2 cellular contexts compared by ENCODE assay signal in genomic region chr15:77496710-77497107, GRCh38.
TF ChIP-seq lines count a peak whose summit lies in the region.

No MANE protein-coding gene starts in this region.

TF ChIP-seq in HEK293T, 16 proteins besides CTCF, POLR2A, EP300 and RAD21 (continued from another document):
- TF ChIP-seq FOXK2 (IDR thresholded peaks at IDR 0.05) (no peak), BHLHE40 (IDR thresholded peaks at IDR 0.05; ENCODE audit: borderline replicate concordance) (no peak), FOXA1 (IDR thresholded peaks at IDR 0.05) (no peak), L3MBTL2 (conservative IDR thresholded peaks at IDR 0.05) (no peak), FOXM1 (IDR thresholded peaks at IDR 0.05; ENCODE audit: borderline replicate concordance) (no peak)

TF ChIP-seq in H1, 55 proteins besides CTCF, POLR2A, EP300 and RAD21 (continued from another document):
- no peak for TF ChIP-seq TAF7 (optimal IDR thresholded peaks at IDR 0.05; ENCODE audit: borderline replicate concordance, low read depth, low read length)
- peak; percentile 100 for TF ChIP-seq CEBPB (IDR thresholded peaks at IDR 0.05; ENCODE audit: low read depth, low read length)
- no peak for TF ChIP-seq CTBP2 (IDR thresholded peaks at IDR 0.05; ENCODE audit: borderline replicate concordance, insufficient read depth, insufficient read length, low read length)
- TF ChIP-seq SIN3A (conservative IDR thresholded peaks at IDR 0.05 in 1 of 2, IDR thresholded peaks at IDR 0.05 in 1 of 2; ENCODE audit: low read depth in 1 of 2, low read length in 2 of 2), result 0 out of 4 replicates have a peak, but pooled peaks of 1 of the 2 experiments have one; percentile 41
- TF ChIP-seq YY1 (IDR thresholded peaks at IDR 0.05; ENCODE audit: low read depth, low read length), result peak; percentile 86
- TF ChIP-seq NANOG (IDR thresholded peaks at IDR 0.05; ENCODE audit: insufficient read depth, low read depth, low read length, poor library complexity, severe bottlenecking), result peak; percentile 49
- TF ChIP-seq CBX8 (IDR thresholded peaks at IDR 0.05; ENCODE audit: borderline replicate concordance, low read depth, low read length), result no peak
- 0 out of 2 replicates have a peak, but pooled peaks have one; percentile 53 for TF ChIP-seq CHD2 (IDR thresholded peaks at IDR 0.05; ENCODE audit: low read length)
- TF ChIP-seq HDAC2 (IDR thresholded peaks at IDR 0.05; ENCODE audit: borderline replicate concordance in 1 of 2, low read depth in 2 of 2, low read length in 2 of 2), result 0 out of 4 replicates have a peak, but pooled peaks of 1 of the 2 experiments have one; percentile 34
- no peak for TF ChIP-seq SRF (IDR thresholded peaks at IDR 0.05; ENCODE audit: low read depth, low read length)
- TF ChIP-seq ASH2L (IDR thresholded peaks at IDR 0.05; ENCODE audit: low read length), result peak; percentile 65
